10 cellular contexts compared by ENCODE assay signal in genomic region chr12:42213023-42213422, GRCh38. TPM values are rescaled to one million over a fixed set of nuclear protein-coding genes. Genes with fewer than 3 reads are reported as not detected.
A peak's percentile ranks its signal among the peaks of the same experiment; 100 is the strongest.
DNase-seq lines count a peak whose midpoint lies in the region; ATAC-seq, FAIRE-seq and TF ChIP-seq lines count a peak whose summit lies in the region.
"Had no signal": no experiment of that assay in that cellular context is flagged by ENCODE, and none has a peak within 500 bp of the region (broad histone marks: within the 10 kb centered on the region; RNA-seq: fewer than 3 reads in every experiment).

No MANE protein-coding gene starts in this region.

- H3K36me3 ChIP-seq in aorta (ENCODE audit: control insufficient read depth in 1 of 2, insufficient read depth in 2 of 2, low read length in 1 of 2), result no peaks in the 10 kb centered on the region

- no peak for DNase-seq in Right ventricle myocardium superior
- DNase-seq in left cardiac atrium, result no peak
- peak; percentile 20 for DNase-seq in NCI-H510A (lab: John Stamatoyannopoulos, UW)
- peak; percentile 62 for DNase-seq in choroid plexus epithelial cell (ENCODE audit: low read depth)
- DNase-seq in urothelium cell line (ENCODE audit: low spot score), result peak; percentile 14
- DNase-seq in NCI-H1694 (lab: John Stamatoyannopoulos, UW), result no peak
- no peak for DNase-seq in aorta

- WGBS in aorta, 2 donors, result 93% methylated on average over 2 of the region's 2 CpGs

- no peak for FAIRE-seq in urothelium cell line (lab: Jason Lieb, UNC)

- peaks cover 0 to 3% of the 10 kb centered on the region in 2 donors for H3K4me1 ChIP-seq in aorta (ENCODE audit: control insufficient read depth in 1 of 2, insufficient read depth in 2 of 2, low read length in 2 of 2)

- H3K9me3 ChIP-seq in aorta (ENCODE audit: control insufficient read depth, low read length), result no peaks in the 10 kb centered on the region
- H3K9me3 ChIP-seq: SJSA1 had no signal

- H3K27me3 ChIP-seq in aorta (ENCODE audit: control insufficient read depth in 1 of 2, insufficient read depth in 2 of 2, low read length in 1 of 2), result no peaks in the 10 kb centered on the region
- H3K27me3 ChIP-seq: SJSA1 had no signal

- ATAC-seq in Right ventricle myocardium superior (ENCODE audit: poor library complexity) (peak; percentile 68), left cardiac atrium (no peak), HG02840 (IDR thresholded peaks at IDR 0.05; ENCODE audit: low FRiP score, unreplicated experiment) (no peak), aorta (ENCODE audit: low FRiP score) (no peak)
- ATAC-seq: GM23338 had no signal

- no peak for TF ChIP-seq CTCF in choroid plexus epithelial cell (conservative IDR thresholded peaks at IDR 0.05; ENCODE audit: low read depth, low read length)

- H3K27ac ChIP-seq in aorta (ENCODE audit: low read depth in 1 of 2, low read length in 2 of 2), result no peak overlapping the region
- H3K27ac ChIP-seq: SJSA1 had no signal

- H3K4me3 ChIP-seq in choroid plexus epithelial cell (ENCODE audit: low read depth, low read length) (no peak overlapping the region), aorta (ENCODE audit: low read length in 2 of 2) (no peak overlapping the region)
- H3K4me3 ChIP-seq: GM23338, SJSA1 had no signal

- intact Hi-C loops in Right ventricle myocardium superior (cut with DNase I), result no loop called here
- intact Hi-C loops in left cardiac atrium (cut with DNase I), result no loop called here
- intact Hi-C loops in aorta (cut with DNase I), result no loop called here

RNA-seq across cellular contexts. Expression of gene YAF2, which starts 25.0 kb away (rescaled TPM):
- total RNA-seq in Right ventricle myocardium superior (75.8 TPM), left cardiac atrium (10 to 100 TPM; 64.7 to 76.0 TPM), aorta (10 to 100 TPM; 49.8 to 53.2 TPM)
- 10 to 100 TPM; 15.9 to 16.2 TPM for polyA plus RNA-seq in aorta

Comparison
In these comparisons a context has a peak if more than half of its experiments do, and no peak if none do; other contexts are left out.
1. DNase-seq: peak in NCI-H510A (single experiment), choroid plexus epithelial cell (single experiment) and urothelium cell line (single experiment); none in Right ventricle myocardium superior (single experiment), left cardiac atrium (single experiment), NCI-H1694 (single experiment) and aorta (0 of 2).